ENCODE assay signal across 16 cellular contexts in the genomic region with DNA sequence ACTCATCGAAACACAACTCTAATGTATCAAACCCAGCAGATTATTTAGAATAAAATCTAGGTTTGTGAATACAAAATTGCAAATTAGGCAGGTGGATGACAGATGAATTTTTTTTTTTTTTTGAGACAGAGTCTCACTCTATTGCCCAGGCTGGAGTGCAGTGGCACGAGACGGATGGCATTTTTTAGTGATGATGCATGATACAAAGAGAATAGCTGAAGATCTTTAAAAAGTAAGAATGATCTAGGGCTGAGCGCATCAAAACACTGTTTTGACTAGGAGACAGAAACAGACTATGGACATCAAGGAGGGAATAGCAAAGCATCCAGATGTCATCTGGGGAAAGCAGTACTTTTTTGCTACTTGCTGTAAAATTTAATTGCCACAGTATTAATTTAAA.
DNase-seq lines count a peak whose midpoint lies in the region; ATAC-seq and TF ChIP-seq lines count a peak whose summit lies in the region.
"Had no signal": no experiment of that assay in that cellular context is flagged by ENCODE, and none has a peak within 500 bp of the region (broad histone marks: within the 10 kb centered on the region; RNA-seq: fewer than 3 reads in every experiment).

No MANE protein-coding gene starts in this region.

- no peak overlapping the region for H3K9ac ChIP-seq in SK-N-SH
- no peak overlapping the region for H3K9ac ChIP-seq in PC-3 (ENCODE audit: low read length)
- H3K9ac ChIP-seq: BLaER1 treated with 17β-estradiol and CSF1 and Interleukin-3, amounts not matched to agents 10 nM and 100 nM had no signal

- H3F3A ChIP-seq in SK-N-SH (replicated peaks; ENCODE audit: insufficient read depth), result peaks cover 10% of the 10 kb centered on the region
- no peaks in the 10 kb centered on the region for H3F3A ChIP-seq in PC-3 (ENCODE audit: low read length, unreplicated experiment)

- POLR2A ChIA-PET in SK-N-SH (lab: Yijun Ruan, JAX) (no interaction called here), PC-3 (lab: Charles Lee; ENCODE audit: unreplicated experiment) (no interaction called here)

- H2AFZ ChIP-seq in SK-N-SH (ENCODE audit: low read depth), result no peak overlapping the region
- no peak overlapping the region for H2AFZ ChIP-seq in PC-3 (ENCODE audit: low read length)

- H3K9me3 ChIP-seq in SK-N-SH (no peaks in the 10 kb centered on the region), PC-3 (ENCODE audit: low read length) (no peaks in the 10 kb centered on the region)
- H3K9me3 ChIP-seq: BLaER1 treated with 17β-estradiol and CSF1 and Interleukin-3, amounts not matched to agents 10 nM and 100 nM had no signal

- H3K4me2 ChIP-seq in SK-N-SH (no peak overlapping the region), PC-3 (ENCODE audit: low read length) (no peak overlapping the region)
- H3K4me2 ChIP-seq: BLaER1 treated with 17β-estradiol and CSF1 and Interleukin-3, amounts not matched to agents 10 nM and 100 nM had no signal

- H3K79me2 ChIP-seq in SK-N-SH (ENCODE audit: insufficient read depth) (no peaks in the 10 kb centered on the region), PC-3 (ENCODE audit: low read length) (no peaks in the 10 kb centered on the region)

- H3K36me3 ChIP-seq in SK-N-SH (replicated peaks in 1 of 2; ENCODE audit: control insufficient read depth in 1 of 2, insufficient read depth in 2 of 2, low read length in 1 of 2) (peaks cover 0 to 2% of the 10 kb centered on the region in 2 experiments), PC-3 (ENCODE audit: low read depth, low read length) (no peaks in the 10 kb centered on the region)

- no peaks in the 10 kb centered on the region for H3K27me3 ChIP-seq in SK-N-SH (ENCODE audit: insufficient read depth)
- H3K27me3 ChIP-seq in PC-3 (ENCODE audit: low read length), result no peaks in the 10 kb centered on the region
- H3K27me3 ChIP-seq: BLaER1 treated with 17β-estradiol and CSF1 and Interleukin-3, amounts not matched to agents 10 nM and 100 nM had no signal

- TF ChIP-seq EP300 in SK-N-SH (IDR thresholded peaks at IDR 0.05; ENCODE audit: borderline replicate concordance in 1 of 2, low read depth in 1 of 2, low read length in 1 of 2), result no peak

- ATAC-seq in SK-N-SH treated with all-trans-retinoic acid at 6 μM for 48 hours (0 out of 3 replicates have a peak, but pooled peaks have one; percentile 22), PC-3 (no peak), GM18873 (IDR thresholded peaks at IDR 0.05; ENCODE audit: low FRiP score, unreplicated experiment) (no peak), HG02970 (IDR thresholded peaks at IDR 0.05; ENCODE audit: low FRiP score, unreplicated experiment) (no peak), Right ventricle myocardium inferior (no peak), GM19035 (IDR thresholded peaks at IDR 0.05; ENCODE audit: unreplicated experiment) (no peak)

- H3K27ac ChIP-seq in SK-N-SH (ENCODE audit: low read depth in 2 of 2, low read length in 1 of 2), result no peak overlapping the region
- H3K27ac ChIP-seq in PC-3 (ENCODE audit: low read length), result no peak overlapping the region
- H3K27ac ChIP-seq: 22Rv1; BLaER1 treated with 17β-estradiol and CSF1 and Interleukin-3, amounts not matched to agents 10 nM and 100 nM had no signal

- H3K4me1 ChIP-seq in SK-N-SH (ENCODE audit: control insufficient read depth in 1 of 2, insufficient read depth in 2 of 2, low read depth in 1 of 2, low read length in 1 of 2) (no peaks in the 10 kb centered on the region), PC-3 (ENCODE audit: insufficient read depth, low read length) (peaks cover 13% of the 10 kb centered on the region)
- H3K4me1 ChIP-seq: BLaER1 treated with 17β-estradiol and CSF1 and Interleukin-3, amounts not matched to agents 10 nM and 100 nM had no signal

- H3K9me2 ChIP-seq in SK-N-SH (no peaks in the 10 kb centered on the region), PC-3 (replicated peaks; ENCODE audit: low read length) (no peaks in the 10 kb centered on the region)

- no peak overlapping the region for H3K4me3 ChIP-seq in SK-N-SH (ENCODE audit: low read depth in 2 of 2, low read length in 1 of 2)
- H3K4me3 ChIP-seq in PC-3 (ENCODE audit: low read length), result no peak overlapping the region
- H3K4me3 ChIP-seq: BLaER1 treated with 17β-estradiol and CSF1 and Interleukin-3, amounts not matched to agents 10 nM and 100 nM had no signal

- DNase-seq in SK-N-SH, result no peak
- peak; percentile 8 for DNase-seq in PC-3
- peak; percentile 65 for DNase-seq in kidney tubule cell (ENCODE audit: low spot score)
- no peak for DNase-seq in Right ventricle myocardium inferior (ENCODE audit: missing footprints)
- DNase-seq: CD4-positive, CD25-positive, alpha-beta regulatory T cell; DMS79; GF-D8; GOT3; H9; KG1 had no signal

- no TSS peak for BruUV-seq in PC-3 (replicated peaks; lab: Mats Ljungman, UMichigan)

- intact Hi-C loops in PC-3 (cut with micrococcal nuclease), result no loop called here
- intact Hi-C loops in Right ventricle myocardium inferior (cut with DNase I), result no loop called here

- TF ChIP-seq CTCF in SK-N-SH (IDR thresholded peaks at IDR 0.05) (no peak), PC-3 (conservative IDR thresholded peaks at IDR 0.05; ENCODE audit: low read depth, low read length) (no peak)

- whole genome bisulfite sequencing in SK-N-SH (ENCODE audit: low lambda C conversion rate), result 95% methylated on average over 4 of the region's 4 CpGs

- no peak for TF ChIP-seq RAD21 in SK-N-SH (IDR thresholded peaks at IDR 0.05; ENCODE audit: low read length)

- H4K20me1 ChIP-seq in SK-N-SH (ENCODE audit: insufficient read depth) (no peaks in the 10 kb centered on the region), PC-3 (ENCODE audit: low read length) (no peaks in the 10 kb centered on the region)
- H4K20me1 ChIP-seq: BLaER1 treated with 17β-estradiol and CSF1 and Interleukin-3, amounts not matched to agents 10 nM and 100 nM had no signal

- CTCF ChIA-PET in SK-N-SH (lab: Yijun Ruan, JAX) (no interaction called here), PC-3 (lab: Charles Lee) (no interaction called here)

TF ChIP-seq in SK-N-SH treated with all-trans-retinoic acid at 6 μM for 48 hours, 23 proteins besides CTCF, POLR2A, EP300 and RAD21 (continues in another document):
- TF ChIP-seq, protein P1, sequence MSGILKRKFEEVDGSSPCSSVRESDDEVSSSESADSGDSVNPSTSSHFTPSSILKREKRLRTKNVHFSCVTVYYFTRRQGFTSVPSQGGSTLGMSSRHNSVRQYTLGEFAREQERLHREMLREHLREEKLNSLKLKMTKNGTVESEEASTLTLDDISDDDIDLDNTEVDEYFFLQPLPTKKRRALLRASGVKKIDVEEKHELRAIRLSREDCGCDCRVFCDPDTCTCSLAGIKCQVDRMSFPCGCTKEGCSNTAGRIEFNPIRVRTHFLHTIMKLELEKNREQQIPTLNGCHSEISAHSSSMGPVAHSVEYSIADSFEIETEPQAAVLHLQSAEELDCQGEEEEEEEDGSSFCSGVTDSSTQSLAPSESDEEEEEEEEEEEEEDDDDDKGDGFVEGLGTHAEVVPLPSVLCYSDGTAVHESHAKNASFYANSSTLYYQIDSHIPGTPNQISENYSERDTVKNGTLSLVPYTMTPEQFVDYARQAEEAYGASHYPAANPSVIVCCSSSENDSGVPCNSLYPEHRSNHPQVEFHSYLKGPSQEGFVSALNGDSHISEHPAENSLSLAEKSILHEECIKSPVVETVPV (CRISPR knock-in tag; IDR thresholded peaks at IDR 0.05), result no peak

TF ChIP-seq in SK-N-SH, 30 proteins besides CTCF, POLR2A, EP300 and RAD21:
- TF ChIP-seq, protein P2, sequence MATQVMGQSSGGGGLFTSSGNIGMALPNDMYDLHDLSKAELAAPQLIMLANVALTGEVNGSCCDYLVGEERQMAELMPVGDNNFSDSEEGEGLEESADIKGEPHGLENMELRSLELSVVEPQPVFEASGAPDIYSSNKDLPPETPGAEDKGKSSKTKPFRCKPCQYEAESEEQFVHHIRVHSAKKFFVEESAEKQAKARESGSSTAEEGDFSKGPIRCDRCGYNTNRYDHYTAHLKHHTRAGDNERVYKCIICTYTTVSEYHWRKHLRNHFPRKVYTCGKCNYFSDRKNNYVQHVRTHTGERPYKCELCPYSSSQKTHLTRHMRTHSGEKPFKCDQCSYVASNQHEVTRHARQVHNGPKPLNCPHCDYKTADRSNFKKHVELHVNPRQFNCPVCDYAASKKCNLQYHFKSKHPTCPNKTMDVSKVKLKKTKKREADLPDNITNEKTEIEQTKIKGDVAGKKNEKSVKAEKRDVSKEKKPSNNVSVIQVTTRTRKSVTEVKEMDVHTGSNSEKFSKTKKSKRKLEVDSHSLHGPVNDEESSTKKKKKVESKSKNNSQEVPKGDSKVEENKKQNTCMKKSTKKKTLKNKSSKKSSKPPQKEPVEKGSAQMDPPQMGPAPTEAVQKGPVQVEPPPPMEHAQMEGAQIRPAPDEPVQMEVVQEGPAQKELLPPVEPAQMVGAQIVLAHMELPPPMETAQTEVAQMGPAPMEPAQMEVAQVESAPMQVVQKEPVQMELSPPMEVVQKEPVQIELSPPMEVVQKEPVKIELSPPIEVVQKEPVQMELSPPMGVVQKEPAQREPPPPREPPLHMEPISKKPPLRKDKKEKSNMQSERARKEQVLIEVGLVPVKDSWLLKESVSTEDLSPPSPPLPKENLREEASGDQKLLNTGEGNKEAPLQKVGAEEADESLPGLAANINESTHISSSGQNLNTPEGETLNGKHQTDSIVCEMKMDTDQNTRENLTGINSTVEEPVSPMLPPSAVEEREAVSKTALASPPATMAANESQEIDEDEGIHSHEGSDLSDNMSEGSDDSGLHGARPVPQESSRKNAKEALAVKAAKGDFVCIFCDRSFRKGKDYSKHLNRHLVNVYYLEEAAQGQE (IDR thresholded peaks at IDR 0.05; ENCODE audit: low read depth, low read length), result no peak
- no peak for TF ChIP-seq EZH2phosphoT487 (IDR thresholded peaks at IDR 0.05; ENCODE audit: borderline replicate concordance, low read depth)
- TF ChIP-seq ELF1 (IDR thresholded peaks at IDR 0.05), result no peak
- TF ChIP-seq, protein P3, sequence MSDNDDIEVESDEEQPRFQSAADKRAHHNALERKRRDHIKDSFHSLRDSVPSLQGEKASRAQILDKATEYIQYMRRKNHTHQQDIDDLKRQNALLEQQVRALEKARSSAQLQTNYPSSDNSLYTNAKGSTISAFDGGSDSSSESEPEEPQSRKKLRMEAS (IDR thresholded peaks at IDR 0.05; ENCODE audit: low read depth), result no peak
- TF ChIP-seq SMC3 (IDR thresholded peaks at IDR 0.05; ENCODE audit: low read depth, low read length), result no peak
- TF ChIP-seq GABPA (IDR thresholded peaks at IDR 0.05; ENCODE audit: low read depth), result no peak
- TF ChIP-seq FOXM1 (IDR thresholded peaks at IDR 0.05; ENCODE audit: low read depth), result no peak
- no peak for TF ChIP-seq YY1 (IDR thresholded peaks at IDR 0.05; ENCODE audit: low read depth)
- TF ChIP-seq GATA2 (CRISPR knock-in tag; IDR thresholded peaks at IDR 0.05), result no peak
- no peak for TF ChIP-seq RFX5 (IDR thresholded peaks at IDR 0.05; ENCODE audit: low read length)
- TF ChIP-seq NFIC (IDR thresholded peaks at IDR 0.05; ENCODE audit: borderline replicate concordance), result no peak
- TF ChIP-seq TEAD4 (IDR thresholded peaks at IDR 0.05; ENCODE audit: borderline replicate concordance, insufficient read depth), result no peak
- no peak for TF ChIP-seq NRF1 (IDR thresholded peaks at IDR 0.05; ENCODE audit: low read depth, low read length)

Comparison
In these comparisons a context has a peak if more than half of its experiments do, and no peak if none do; other contexts are left out.
1. DNase-seq: peak in PC-3 (single experiment) and kidney tubule cell (single experiment); none in SK-N-SH (single experiment) and Right ventricle myocardium inferior (single experiment).